1 cellular context compared by ENCODE assay signal in genomic region chr12:57744194-57744776, GRCh38.
TF ChIP-seq lines count a peak whose summit lies in the region.

No MANE protein-coding gene starts in this region.

TF ChIP-seq in neural cell, 6 proteins besides CTCF, POLR2A, EP300 and RAD21 (continued from another document):
- TF ChIP-seq REST (IDR thresholded peaks at IDR 0.05; ENCODE audit: borderline replicate concordance), result peak; percentile 36
- no peak for TF ChIP-seq SMC3 (conservative IDR thresholded peaks at IDR 0.05; ENCODE audit: poor library complexity)
- TF ChIP-seq TAF1 (IDR thresholded peaks at IDR 0.05; ENCODE audit: low read depth), result peak; percentile 29
TF ChIP-seq in neural cell: peak in this region for 2.
